In the genomic region with DNA sequence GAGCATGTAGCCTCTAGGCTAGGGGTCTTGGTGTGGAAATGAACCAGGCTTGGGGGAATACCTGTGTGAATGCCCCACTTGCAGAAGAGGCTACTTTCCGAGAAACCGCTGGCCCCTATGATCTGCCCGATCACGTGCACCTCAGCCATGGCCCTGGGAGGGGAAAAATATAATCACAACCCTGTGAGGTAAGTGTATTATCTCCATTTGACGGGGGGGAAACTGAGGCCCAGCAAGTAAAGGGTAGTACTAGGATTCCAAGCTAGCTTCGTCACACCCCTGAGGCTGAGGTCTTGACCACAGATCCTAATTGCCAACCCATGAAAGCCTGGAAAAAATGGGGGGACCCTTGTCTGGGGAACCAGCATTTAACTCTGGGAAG, we compare ENCODE assay signal across 8 cellular contexts. TPM values are rescaled to one million over a fixed set of nuclear protein-coding genes. Genes with fewer than 3 reads are reported as not detected.
DNase-seq lines count a peak whose midpoint lies in the region; ATAC-seq and TF ChIP-seq lines count a peak whose summit lies in the region.

No MANE protein-coding gene starts in this region.

- H2AFZ ChIP-seq in PC-9: peak overlapping the region; percentile 92
- peak overlapping the region; percentile 88 for H2AFZ ChIP-seq in parathyroid adenoma

- TSS peak; percentile 61 for BruUV-seq in PC-9 (replicated peaks; lab: Mats Ljungman, UMichigan)

- H3K9me2 ChIP-seq in DOHH2 (replicated peaks; ENCODE audit: control insufficient read depth, low read length): no peaks in the 10 kb centered on the region
- H3K9me2 ChIP-seq in PC-9 (ENCODE audit: insufficient read depth): no peaks in the 10 kb centered on the region

- H3K4me3 ChIP-seq in DOHH2 (ENCODE audit: low read length): peak overlapping the region; percentile 87
- peak overlapping the region; percentile 78 for H3K4me3 ChIP-seq in PC-9
- peak overlapping the region; percentile 100 for H3K4me3 ChIP-seq in parathyroid adenoma (ENCODE audit: low read depth, low read length)

- no peak for DNase-seq in PC-9
- no peak for DNase-seq in epithelial cell of prostate (ENCODE audit: low read depth, low spot score)
- DNase-seq in HEK293T (ENCODE audit: extremely low spot score): no peak
- no peak for DNase-seq in SIG-M5 (lab: John Stamatoyannopoulos, UW)
- no peak for DNase-seq in CD1c-positive myeloid dendritic cell (ENCODE audit: extremely low spot score)

- H3K27ac ChIP-seq in DOHH2 (ENCODE audit: low read depth, low read length) (peak overlapping the region; percentile 89), PC-9 (peak overlapping the region; percentile 88), epithelial cell of prostate (peak overlapping the region; percentile 80), parathyroid adenoma (peak overlapping the region; percentile 96)

- H3K4me1 ChIP-seq in DOHH2 (ENCODE audit: control insufficient read depth, low read length) (peaks cover 25% of the 10 kb centered on the region), PC-9 (replicated peaks; ENCODE audit: insufficient read depth) (peaks cover 21% of the 10 kb centered on the region), parathyroid adenoma (no peaks in the 10 kb centered on the region)

- H4K20me1 ChIP-seq in DOHH2 (ENCODE audit: control insufficient read depth, insufficient read depth, low read depth, low read length) (no peaks in the 10 kb centered on the region), PC-9 (ENCODE audit: insufficient read depth) (no peaks in the 10 kb centered on the region)

- CTCF ChIA-PET in PC-9 (lab: Charles Lee) (interaction anchor here (1.2 kb wide), 1 partner anchor 10 kb away, joined by 10 read pairs; a partner anchor contains a TSS), HEK293T (lab: Yijun Ruan, JAX) (interaction anchor here (0.7 to 1.3 kb wide), 3 partner anchors 11 to 179 kb away, joined by 3 to 4 read pairs (median 3); no protein-coding TSS in a partner anchor)

- intact Hi-C loops in PC-9 (cut with micrococcal nuclease; ENCODE audit: unreplicated experiment): no loop called here

- H3K27me3 ChIP-seq in DOHH2 (ENCODE audit: control insufficient read depth, low read length) (no peaks in the 10 kb centered on the region), PC-9 (ENCODE audit: insufficient read depth, low read depth) (no peaks in the 10 kb centered on the region), parathyroid adenoma (ENCODE audit: control insufficient read depth, insufficient read depth, low read length) (no peaks in the 10 kb centered on the region)

- H3K9me3 ChIP-seq in DOHH2 (ENCODE audit: control insufficient read depth, insufficient read depth, low read length) (no peaks in the 10 kb centered on the region), PC-9 (ENCODE audit: insufficient read depth, low read depth) (no peaks in the 10 kb centered on the region), parathyroid adenoma (ENCODE audit: control insufficient read depth, low read length) (no peaks in the 10 kb centered on the region)

- POLR2A ChIA-PET in PC-9 (lab: Charles Lee; ENCODE audit: unreplicated experiment): interaction anchor here (0.5 to 1.3 kb wide), 9 partner anchors 18 to 613 kb away, joined by 3 to 25 read pairs (median 4); a partner anchor contains a TSS
- POLR2A ChIA-PET in HEK293T (lab: Yijun Ruan, JAX): interaction anchor here (0.6 to 3.6 kb wide), 5 partner anchors 10 to 509 kb away, joined by 3 to 51 read pairs (median 3); a partner anchor contains a TSS

- 0 out of 2 replicates have a peak, but pooled peaks cover 2% of the 10 kb centered on the region for H3F3A ChIP-seq in DOHH2 (ENCODE audit: control insufficient read depth, insufficient read depth)
- peaks cover 5% of the 10 kb centered on the region; the same call in 1 of the 2 replicates for H3F3A ChIP-seq in PC-9 (ENCODE audit: insufficient read depth, low read depth)

- no peak overlapping the region for H3K9ac ChIP-seq in parathyroid adenoma

- TF ChIP-seq CTCF in DOHH2 (IDR thresholded peaks at IDR 0.05; ENCODE audit: low read depth, low read length, poor library complexity, severe bottlenecking): no peak
- TF ChIP-seq CTCF in PC-9 (conservative IDR thresholded peaks at IDR 0.05): no peak
- TF ChIP-seq CTCF in parathyroid adenoma (IDR thresholded peaks at IDR 0.05): no peak

- H3K4me2 ChIP-seq in DOHH2 (ENCODE audit: low read length) (peak overlapping the region; percentile 80), PC-9 (peak overlapping the region; percentile 87), parathyroid adenoma (ENCODE audit: low read length) (peak overlapping the region; percentile 99)

- no peak for ATAC-seq in HG03196 (IDR thresholded peaks at IDR 0.05; ENCODE audit: unreplicated experiment)

- no peaks in the 10 kb centered on the region; the same call in none of the 2 replicates for H3K36me3 ChIP-seq in DOHH2 (ENCODE audit: control insufficient read depth, low read length)
- H3K36me3 ChIP-seq in PC-9 (ENCODE audit: low read depth): no peaks in the 10 kb centered on the region
- no peaks in the 10 kb centered on the region for H3K36me3 ChIP-seq in parathyroid adenoma (ENCODE audit: control insufficient read depth, insufficient read depth, low read length)

- H3K79me2 ChIP-seq in DOHH2 (ENCODE audit: control insufficient read depth, low read length) (peaks cover 31% of the 10 kb centered on the region), PC-9 (ENCODE audit: low read depth) (peaks cover 23% of the 10 kb centered on the region), parathyroid adenoma (peaks cover 36% of the 10 kb centered on the region)

TF ChIP-seq in HEK293T, 16 proteins besides CTCF, POLR2A, EP300 and RAD21:
- TF ChIP-seq ELF4 (IDR thresholded peaks at IDR 0.05): no peak

RNA-seq across cellular contexts. Expression of a gene that starts 0.6 kb away (rescaled TPM):
- total RNA-seq in PC-9 (2021): 8.0 and 10.8 TPM in 2 replicates

RNA-seq across cellular contexts. Expression of a gene that starts 9.6 kb away (rescaled TPM):
- 67.9 and 74.9 TPM in 2 replicates for total RNA-seq in PC-9 (2021)

RNA-seq across cellular contexts. Expression of a gene that starts 13.0 kb away (rescaled TPM):
- 21.9 and 31.0 TPM in 2 replicates for total RNA-seq in PC-9 (2021)

RNA-seq across cellular contexts. Expression of a gene that starts 33.8 kb away (rescaled TPM):
- 37.7 and 43.7 TPM in 2 replicates for total RNA-seq in PC-9 (2021)

RNA-seq across cellular contexts. Expression of a gene that starts 34.3 kb away (rescaled TPM):
- total RNA-seq in PC-9 (2021): 26.3 and 28.4 TPM in 2 replicates
